In genomic region chr17:7056386-7056785, GRCh38 we compare ENCODE assay signal across 29 cellular contexts. TPM values are rescaled to one million over a fixed set of nuclear protein-coding genes. Genes with fewer than 3 reads are reported as not detected.
DNase-seq lines count a peak whose midpoint lies in the region; ATAC-seq and TF ChIP-seq lines count a peak whose summit lies in the region.
"Had no signal": no experiment of that assay in that cellular context is flagged by ENCODE, and none has a peak within 500 bp of the region (broad histone marks: within the 10 kb centered on the region; RNA-seq: fewer than 3 reads in every experiment).

No MANE protein-coding gene starts in this region.

- peaks cover 62% of the 10 kb centered on the region for H3K27me3 ChIP-seq in MM.1S (replicated peaks; ENCODE audit: insufficient read depth, low read length)
- no peaks in the 10 kb centered on the region for H3K27me3 ChIP-seq in mammary epithelial cell (ENCODE audit: insufficient read depth, low read length)
- H3K27me3 ChIP-seq: BE2C, ovary, right atrium auricular region, thyroid gland had no signal

- H3K4me1 ChIP-seq in MM.1S (ENCODE audit: low read length) (no peaks in the 10 kb centered on the region), mammary epithelial cell (ENCODE audit: insufficient read depth, low read length) (peaks cover 23% of the 10 kb centered on the region)
- H3K4me1 ChIP-seq: BE2C, heart left ventricle, left ventricle myocardium inferior, right atrium auricular region, thyroid gland had no signal

- H3F3A ChIP-seq in MM.1S (ENCODE audit: insufficient read depth, low read length), result no peaks in the 10 kb centered on the region

- CTCF ChIA-PET in mammary epithelial cell (lab: Charles Lee; ENCODE audit: low non-redundant PET), result no interaction called here

- no peak for ATAC-seq in HG02588 (IDR thresholded peaks at IDR 0.05; ENCODE audit: unreplicated experiment)
- ATAC-seq: heart left ventricle; natural killer cell treated with Interleukin-12 subunit alpha and Interleukin-12 subunit beta and Interleukin-15 and Interleukin-18, amount 100 ng/mL, for 72 hours; stimulated activated naive CD8-positive, alpha-beta T cell treated with anti-CD3 and anti-CD28 coated beads, Interleukin-15, Interleukin-2, amounts not matched to agents 100 U/mL and 50 U/mL, for 24 hours; WTC11 had no signal

- H3K9me3 ChIP-seq in MM.1S (replicated peaks; ENCODE audit: insufficient read depth, low read length) (no peaks in the 10 kb centered on the region), mammary epithelial cell (replicated peaks; ENCODE audit: insufficient read depth, low read length) (no peaks in the 10 kb centered on the region)
- H3K9me3 ChIP-seq: BE2C, heart left ventricle, left ventricle myocardium inferior, ovary, right atrium auricular region, thyroid gland had no signal

- in situ Hi-C loops in mammary epithelial cell (cut with MboI; ENCODE audit: low sequenced_read_pairs in 2 of 2), result no loop called here

- H2AFZ ChIP-seq in MM.1S (ENCODE audit: low read length), result no peak overlapping the region
- H2AFZ ChIP-seq in mammary epithelial cell (ENCODE audit: low read depth, low read length), result no peak overlapping the region

- H4K20me1 ChIP-seq in MM.1S (ENCODE audit: insufficient read depth, low read length) (no peaks in the 10 kb centered on the region), mammary epithelial cell (ENCODE audit: insufficient read depth, low read length) (no peaks in the 10 kb centered on the region)

- WGBS in mammary epithelial cell (ENCODE audit: low coverage, missing lambda C conversion rate), result 31% methylated on average over 4 of the region's 4 CpGs

- BruUV-seq in mammary epithelial cell (replicated peaks; lab: Mats Ljungman, UMichigan), result no TSS peak

- H3K4me2 ChIP-seq in MM.1S (ENCODE audit: low read depth, low read length) (no peak overlapping the region), mammary epithelial cell (ENCODE audit: insufficient read depth, low read depth, low read length) (no peak overlapping the region)

- intact Hi-C loops in mammary epithelial cell (cut with micrococcal nuclease), result no loop called here

- dilution Hi-C loops in mammary epithelial cell (cut with HindIII; ENCODE audit: low sequenced_read_pairs), result no loop called here

- H3K9ac ChIP-seq in MM.1S (ENCODE audit: low read length), result no peak overlapping the region
- H3K9ac ChIP-seq in mammary epithelial cell (ENCODE audit: insufficient read depth, low read length), result no peak overlapping the region

- H3K79me2 ChIP-seq in MM.1S (ENCODE audit: low read length) (no peaks in the 10 kb centered on the region), mammary epithelial cell (ENCODE audit: insufficient read depth, low read length) (no peaks in the 10 kb centered on the region)

- DNase-seq in GM04503 (ENCODE audit: low read depth) (peak; percentile 33), MM.1S (peak; percentile 4), mammary epithelial cell (peak; percentile 86), renal cortical epithelial cell (ENCODE audit: low read depth) (peak; percentile 61), iPS-NIHi7 (ENCODE audit: extremely low spot score) (no peak)
- no peak for DNase-seq in activated CD8-positive, alpha-beta memory T cell treated with anti-CD3 and anti-CD28 coated beads for 24 hours
- DNase-seq: activated CD4-positive, alpha-beta T cell treated with anti-CD3 and anti-CD28 coated beads, Interleukin-2, amount 50 U/mL, for 48 hours; activated naive CD8-positive, alpha-beta T cell treated with anti-CD3 and anti-CD28 coated beads for 36 hours; BE2C; cortex of kidney; DND-41; H9; heart left ventricle; KG1; left ventricle myocardium inferior; midbrain; NCI-H1092; NCI-H2029; ovary; stimulated activated CD4-positive, alpha-beta T cell treated with anti-CD3 and anti-CD28 coated beads, Interleukin-12 subunit alpha, Interleukin-12 subunit beta, amount 100 ng/mL, for 4 hours; stimulated activated CD4-positive, alpha-beta T cell treated with anti-CD3 and anti-CD28 coated beads, Interleukin-4, amount 100 ng/mL, for 4 hours; stimulated activated naive CD8-positive, alpha-beta T cell treated with anti-CD3 and anti-CD28 coated beads, Interleukin-15, Interleukin-2, amounts not matched to agents 100 U/mL and 50 U/mL, for 24 hours; thyroid gland had no signal

- TF ChIP-seq CTCF in MM.1S (IDR thresholded peaks at IDR 0.05; ENCODE audit: low read length) (no peak), mammary epithelial cell (conservative IDR thresholded peaks at IDR 0.05 in 1 of 2, IDR thresholded peaks at IDR 0.05 in 1 of 2; ENCODE audit: extremely low read depth in 1 of 2, insufficient read depth in 1 of 2, low read depth in 1 of 2, low read length in 2 of 2) (no peak)

- H3K9me2 ChIP-seq in MM.1S (replicated peaks; ENCODE audit: insufficient read depth, low read length), result no peaks in the 10 kb centered on the region

- H3K27ac ChIP-seq in MM.1S (ENCODE audit: low read length) (no peak overlapping the region), mammary epithelial cell (ENCODE audit: insufficient read depth, low read depth, low read length) (no peak overlapping the region)
- H3K27ac ChIP-seq: heart left ventricle, left ventricle myocardium inferior, ovary, right atrium auricular region, RWPE1, thyroid gland had no signal

- H3K4me3 ChIP-seq in MM.1S (ENCODE audit: low read length), result no peak overlapping the region
- no peak overlapping the region for H3K4me3 ChIP-seq in mammary epithelial cell (replicated peaks in 1 of 3; ENCODE audit: insufficient read depth in 1 of 3, low read depth in 2 of 3, low read length in 3 of 3)
- H3K4me3 ChIP-seq: heart left ventricle, left ventricle myocardium inferior, ovary, right atrium auricular region, thyroid gland had no signal

- H3K36me3 ChIP-seq in MM.1S (replicated peaks; ENCODE audit: insufficient read depth, low read length) (no peaks in the 10 kb centered on the region), mammary epithelial cell (ENCODE audit: insufficient read depth, low read length) (no peaks in the 10 kb centered on the region)
- H3K36me3 ChIP-seq: BE2C, heart left ventricle, left ventricle myocardium inferior, ovary, right atrium auricular region, thyroid gland had no signal

RNA-seq across cellular contexts. Expression of gene SLC16A11, which starts 12.5 kb away (rescaled TPM):
- total RNA-seq in mammary epithelial cell, result not detected
- not detected for polyA plus RNA-seq in mammary epithelial cell
- polyA minus RNA-seq in mammary epithelial cell, result not detected
- not detected in 2 replicates for total RNA-seq in renal cortical epithelial cell

RNA-seq across cellular contexts. Expression of gene SLC16A13, which starts 20.6 kb away (rescaled TPM):
- total RNA-seq in mammary epithelial cell (10 to 100 TPM in 1 of 2 donors, 1 to 10 TPM in 1; 2.7 to 11.9 TPM), renal cortical epithelial cell (0.99 and 1.0 TPM in 2 replicates)
- polyA plus RNA-seq in mammary epithelial cell, result 10.1 TPM
- polyA minus RNA-seq in mammary epithelial cell, result 12.4 TPM

RNA-seq across cellular contexts. Expression of gene CLEC10A, which starts 23.7 kb away (rescaled TPM):
- not detected for total RNA-seq in mammary epithelial cell
- polyA plus RNA-seq in mammary epithelial cell, result not detected
- not detected for polyA minus RNA-seq in mammary epithelial cell
- not detected in 2 replicates for total RNA-seq in renal cortical epithelial cell
- total RNA-seq: activated naive CD8-positive, alpha-beta T cell treated with anti-CD3 and anti-CD28 coated beads for 36 hours; H9; natural killer cell treated with Interleukin-12 subunit alpha and Interleukin-12 subunit beta and Interleukin-15 and Interleukin-18, amount 100 ng/mL, for 72 hours; NCI-H460; WTC11 had no signal

RNA-seq across cellular contexts. Expression of gene BCL6B, which starts 33.5 kb away (rescaled TPM):
- total RNA-seq in mammary epithelial cell (not detected), renal cortical epithelial cell (under 0.01 and 0.05 TPM in 2 replicates)
- polyA plus RNA-seq in mammary epithelial cell, result not detected
- not detected for polyA minus RNA-seq in mammary epithelial cell
- total RNA-seq: NCI-H460 had no signal

RNA-seq across cellular contexts. Expression of gene RNASEK, which starts 44.0 kb away (rescaled TPM):
- total RNA-seq in mammary epithelial cell, result 100 to 1,000 TPM in 1 of 2 donors, 10 to 100 TPM in 1; 46.0 to 180 TPM
- polyA plus RNA-seq in mammary epithelial cell, result 187 TPM
- polyA minus RNA-seq in mammary epithelial cell, result 404 TPM
- total RNA-seq in renal cortical epithelial cell, result 31.4 and 40.3 TPM in 2 replicates

Comparison
In these comparisons a context has a peak if more than half of its experiments do, and no peak if none do; other contexts are left out.
1. DNase-seq: peak in GM04503 (single experiment), MM.1S (single experiment), mammary epithelial cell (single experiment) and renal cortical epithelial cell (single experiment); none in iPS-NIHi7 (single experiment) and activated CD8-positive, alpha-beta memory T cell treated with anti-CD3 and anti-CD28 coated beads for 24 hours (single experiment).